Comparison of ENCODE assay signal across 28 cellular contexts in the genomic region with DNA sequence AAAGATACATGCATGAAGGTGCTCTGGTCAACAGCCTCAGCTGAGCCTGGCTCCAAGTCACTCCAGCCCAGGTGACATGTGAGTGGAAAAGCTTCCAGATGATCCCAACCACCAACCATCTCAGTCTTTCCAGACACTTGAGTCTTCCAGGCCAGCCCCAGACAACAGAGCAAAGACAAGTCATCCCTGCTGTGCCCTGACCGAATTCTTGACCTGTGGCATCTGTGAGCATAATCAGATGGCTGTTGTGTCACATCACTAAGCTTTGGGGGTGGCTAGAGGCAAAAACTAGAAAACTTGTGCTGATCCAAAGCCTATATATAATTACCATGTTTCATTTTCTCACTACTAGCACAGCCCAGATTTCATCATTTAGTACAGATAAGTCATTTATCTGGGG. TPM values are rescaled to one million over a fixed set of nuclear protein-coding genes. Genes with fewer than 3 reads are reported as not detected.
"Had no signal": no experiment of that assay in that cellular context is flagged by ENCODE, and none has a peak within 500 bp of the region (broad histone marks: within the 10 kb centered on the region; RNA-seq: fewer than 3 reads in every experiment).

No MANE protein-coding gene starts in this region.

- H3K27ac ChIP-seq: coronary artery, esophagus squamous epithelium, heart right ventricle, neutrophil, parathyroid adenoma, right atrium auricular region, testis, tibial artery, upper lobe of right lung, uterus had no signal

- H3K4me3 ChIP-seq: coronary artery, esophagus squamous epithelium, heart right ventricle, lung, mucosa of descending colon, right atrium auricular region, testis, tibial artery, upper lobe of right lung, uterus had no signal

- DNase-seq: dermis blood vessel endothelial cell; effector memory CD4-positive, alpha-beta T cell; erythroblast; esophagus squamous epithelium; foreskin melanocyte; glutamatergic neuron; heart right ventricle; hippocampal formation; kidney glomerular epithelial cell; mucosa of descending colon; naive thymus-derived CD8-positive, alpha-beta T cell; nephron progenitor cell; stimulated activated CD4-positive, alpha-beta T cell treated with anti-CD3 and anti-CD28 coated beads, Interleukin-2, amount 100 ng/mL, for 24 hours; stimulated activated CD4-positive, alpha-beta T cell treated with anti-CD3 and anti-CD28 coated beads, Interleukin-4, amount 100 ng/mL, for 4 hours; stimulated activated naive CD8-positive, alpha-beta T cell treated with anti-CD3 and anti-CD28 coated beads, Interleukin-15, Interleukin-2, amounts not matched to agents 100 U/mL and 50 U/mL, for 24 hours; substantia nigra; testis; tibial artery; upper lobe of right lung; uterus had no signal

- H3K27me3 ChIP-seq: esophagus squamous epithelium, heart right ventricle, neutrophil, right atrium auricular region, testis, tibial artery, upper lobe of right lung, uterus had no signal

- H2AFZ ChIP-seq: parathyroid adenoma had no signal

- H3K9me3 ChIP-seq: esophagus squamous epithelium, heart right ventricle, mucosa of descending colon, neutrophil, right atrium auricular region, testis, tibial artery, upper lobe of right lung, uterus had no signal

- H3K79me2 ChIP-seq: parathyroid adenoma had no signal

- H3K9ac ChIP-seq: parathyroid adenoma had no signal

- H3K4me1 ChIP-seq: esophagus squamous epithelium, parathyroid adenoma, right atrium auricular region, tibial artery, uterus had no signal

- H3K36me3 ChIP-seq: uterus had no signal

RNA-seq across cellular contexts. Expression of a gene that starts 50.8 kb away (rescaled TPM):
- total RNA-seq: heart right ventricle; liver; lung; naive thymus-derived CD8-positive, alpha-beta T cell; progenitor cell of endocrine pancreas; skeletal muscle tissue; upper lobe of right lung had no signal
- polyA plus RNA-seq: heart right ventricle; liver; naive thymus-derived CD8-positive, alpha-beta T cell had no signal
